In genomic region chrX:148380614-148381561, GRCh38 we compare ENCODE assay signal across 8 cellular contexts.
DNase-seq lines count a peak whose midpoint lies in the region; ATAC-seq and TF ChIP-seq lines count a peak whose summit lies in the region.

No MANE protein-coding gene starts in this region.

- H3K4me1 ChIP-seq in OCI-LY7 (ENCODE audit: insufficient read depth, low read length, poor library complexity, severe bottlenecking): peaks cover 36% of the 10 kb centered on the region

- H3K27ac ChIP-seq in OCI-LY7 (ENCODE audit: low read depth, low read length, poor library complexity, severe bottlenecking): peak overlapping the region; percentile 87

- no peaks in the 10 kb centered on the region for H4K20me1 ChIP-seq in OCI-LY7 (ENCODE audit: insufficient read depth, low read length)

- peak overlapping the region; percentile 97 for H3K4me2 ChIP-seq in OCI-LY7 (ENCODE audit: low read length)

- peak overlapping the region; percentile 76 for H3K4me3 Mint-ChIP-seq in activated naive CD8-positive, alpha-beta T cell treated with anti-CD3 and anti-CD28 coated beads for 36 hours
- H3K4me3 Mint-ChIP-seq in progenitor cell of endocrine pancreas (ENCODE audit: low read depth): no peak overlapping the region

- DNase-seq in OCI-LY7 (ENCODE audit: low spot score) (peak; percentile 65), NCI-H1092 treated with DMSO at 0.1 percent for 48 hours (lab: John Stamatoyannopoulos, UW) (no peak), OCI-M2 (lab: John Stamatoyannopoulos, UW; ENCODE audit: unreplicated experiment) (no peak), progenitor cell of endocrine pancreas (ENCODE audit: low spot score, unreplicated experiment) (no peak)
- DNase-seq in activated naive CD8-positive, alpha-beta T cell treated with anti-CD3 and anti-CD28 coated beads for 36 hours: peak; percentile 43
- DNase-seq in stimulated activated CD4-positive, alpha-beta T cell treated with anti-CD3 and anti-CD28 coated beads, Interleukin-2, amount 100 ng/mL, for 48 hours: peak; percentile 32 to 35

- no peaks in the 10 kb centered on the region; the same call in 1 of the 2 replicates for H3K36me3 ChIP-seq in OCI-LY7 (ENCODE audit: insufficient read depth, low read length)

- BruUV-seq in OCI-LY7 (replicated peaks; lab: Mats Ljungman, UMichigan): no TSS peak

- no peaks in the 10 kb centered on the region for H3K9me3 ChIP-seq in OCI-LY7 (ENCODE audit: low read length)

- no peaks in the 10 kb centered on the region for H3K79me2 ChIP-seq in OCI-LY7 (ENCODE audit: insufficient read depth, low read depth, low read length)

- H3K27me3 Mint-ChIP-seq in activated naive CD8-positive, alpha-beta T cell treated with anti-CD3 and anti-CD28 coated beads for 36 hours: no peaks in the 10 kb centered on the region
- no peaks in the 10 kb centered on the region for H3K27me3 Mint-ChIP-seq in progenitor cell of endocrine pancreas

- H3K27ac Mint-ChIP-seq in activated naive CD8-positive, alpha-beta T cell treated with anti-CD3 and anti-CD28 coated beads for 36 hours: peak overlapping the region; percentile 97
- H3K27ac Mint-ChIP-seq in progenitor cell of endocrine pancreas: no peak overlapping the region

- H2AFZ ChIP-seq in OCI-LY7 (ENCODE audit: low read length): peak overlapping the region; percentile 94

- no peaks in the 10 kb centered on the region for H3K36me3 Mint-ChIP-seq in activated naive CD8-positive, alpha-beta T cell treated with anti-CD3 and anti-CD28 coated beads for 36 hours
- H3K36me3 Mint-ChIP-seq in progenitor cell of endocrine pancreas (ENCODE audit: insufficient read depth): no peaks in the 10 kb centered on the region

- H3K4me1 Mint-ChIP-seq in activated naive CD8-positive, alpha-beta T cell treated with anti-CD3 and anti-CD28 coated beads for 36 hours: peaks cover 20% of the 10 kb centered on the region
- H3K4me1 Mint-ChIP-seq in progenitor cell of endocrine pancreas (ENCODE audit: low read depth): no peaks in the 10 kb centered on the region

- no peaks in the 10 kb centered on the region for H3K9me2 ChIP-seq in OCI-LY7 (ENCODE audit: insufficient read depth, low read length)

- no peak for TF ChIP-seq CTCF in OCI-LY7 (conservative IDR thresholded peaks at IDR 0.05; ENCODE audit: low read length)
- no peak for TF ChIP-seq CTCF in progenitor cell of endocrine pancreas (IDR thresholded peaks at IDR 0.05; ENCODE audit: unreplicated experiment)

- CTCF ChIA-PET in OCI-LY7 (lab: Charles Lee; ENCODE audit: unreplicated experiment): no interaction called here

- peaks cover 5% of the 10 kb centered on the region for H3K9me3 Mint-ChIP-seq in activated naive CD8-positive, alpha-beta T cell treated with anti-CD3 and anti-CD28 coated beads for 36 hours
- H3K9me3 Mint-ChIP-seq in progenitor cell of endocrine pancreas (ENCODE audit: low read depth): peaks cover 14% of the 10 kb centered on the region

- H3K4me3 ChIP-seq in OCI-LY7 (ENCODE audit: low read depth, low read length, poor library complexity, severe bottlenecking): peak overlapping the region; percentile 60

- peak; percentile 97 for ATAC-seq in GM18519 (IDR thresholded peaks at IDR 0.05; ENCODE audit: low FRiP score, unreplicated experiment)
- peak; percentile 93 for ATAC-seq in HG02870 (IDR thresholded peaks at IDR 0.05; ENCODE audit: unreplicated experiment)

- intact Hi-C loops in OCI-LY7 (cut with micrococcal nuclease; ENCODE audit: unreplicated experiment): loop anchor here (1.0 to 5.0 kb wide), 4 partner anchors 69 to 249 kb away; partner anchors contain the start of gene AFF2

- POLR2A ChIA-PET in OCI-LY7 (lab: Charles Lee): interaction anchor here (0.9 to 1.2 kb wide), 5 partner anchors 15 to 159 kb away, joined by 3 to 5 read pairs (median 4); no protein-coding TSS in a partner anchor

Comparison
In these comparisons a context has a peak if more than half of its experiments do, and no peak if none do; other contexts are left out.
1. DNase-seq: peak in OCI-LY7 (single experiment), activated naive CD8-positive, alpha-beta T cell treated with anti-CD3 and anti-CD28 coated beads for 36 hours (single experiment) and stimulated activated CD4-positive, alpha-beta T cell treated with anti-CD3 and anti-CD28 coated beads, Interleukin-2, amount 100 ng/mL, for 48 hours (2 of 2); none in NCI-H1092 treated with DMSO at 0.1 percent for 48 hours (single experiment), OCI-M2 (single experiment) and progenitor cell of endocrine pancreas (single experiment).